10 cellular contexts compared by ENCODE assay signal in the genomic region with DNA sequence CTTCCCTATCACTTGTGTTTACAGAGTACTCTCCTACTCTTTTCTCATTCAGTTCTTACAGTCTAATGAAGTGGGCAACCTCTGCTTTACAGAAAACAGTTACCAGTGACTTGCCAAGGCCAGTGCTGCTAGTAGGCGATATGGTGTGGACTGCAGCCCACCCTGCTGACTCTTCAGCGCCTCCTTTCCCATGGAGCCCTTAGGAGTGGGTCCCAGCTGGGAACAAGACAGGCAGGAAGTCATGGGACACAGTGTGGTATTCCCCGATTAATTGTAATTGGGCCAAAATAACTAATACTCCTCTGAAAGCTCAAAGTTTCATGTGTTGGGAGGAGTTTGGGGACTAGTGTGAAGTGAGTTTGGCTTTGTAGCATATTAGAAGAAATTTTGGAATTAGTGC.
A peak's percentile ranks its signal among the peaks of the same experiment; 100 is the strongest.
DNase-seq lines count a peak whose midpoint lies in the region; ATAC-seq, FAIRE-seq and TF ChIP-seq lines count a peak whose summit lies in the region.
"Had no signal": no experiment of that assay in that cellular context is flagged by ENCODE, and none has a peak within 500 bp of the region (broad histone marks: within the 10 kb centered on the region; RNA-seq: fewer than 3 reads in every experiment).

No MANE protein-coding gene starts in this region.

- peak overlapping the region; percentile 69 for H4K91ac ChIP-seq in IMR-90 (ENCODE audit: insufficient read depth, low read depth, low read length)

- H3K27me3 ChIP-seq in IMR-90 (ENCODE audit: control insufficient read depth, insufficient read depth, low read length), result no peaks in the 10 kb centered on the region
- H3K27me3 ChIP-seq in astrocyte (ENCODE audit: insufficient read depth, low read length), result no peaks in the 10 kb centered on the region

- H3K4ac ChIP-seq in IMR-90 (ENCODE audit: low read depth, low read length), result peak overlapping the region; percentile 62; the same call in 1 of the 2 replicates

- peaks cover 100% of the 10 kb centered on the region for H3K79me2 ChIP-seq in astrocyte (ENCODE audit: insufficient read depth, low read length)

- POLR2A ChIA-PET in IMR-90 (lab: Charles Lee; ENCODE audit: unreplicated experiment), result no interaction called here

- peak overlapping the region in 1 of 2 experiments; percentile 8; a peak in 1 of 4 replicates for H4K8ac ChIP-seq in IMR-90 (ENCODE audit: low read depth in 2 of 2, low read length in 2 of 2)

- H3K23ac ChIP-seq in IMR-90 (ENCODE audit: low read depth, low read length), result peak overlapping the region; percentile 51

- no TSS peak for BruUV-seq in IMR-90 (replicated peaks; lab: Mats Ljungman, UMichigan)

- H3K27ac Mint-ChIP-seq in astrocyte (ENCODE audit: unreplicated experiment), result no peak overlapping the region
- H3K27ac Mint-ChIP-seq in stimulated activated naive B cell treated with anti-CD40 and anti-IgM and Interleukin-4, amounts not matched to agents 10 μg/mL and 1 μg/mL and 100 μg/mL, for 72 hours, result no peak overlapping the region
- H3K27ac Mint-ChIP-seq in activated CD8-positive, alpha-beta memory T cell treated with anti-CD3 and anti-CD28 coated beads, Interleukin-2, amount 10 ng/mL, durations not matched to agents 7 days and 5 days, result no peak overlapping the region

- no peaks in the 10 kb centered on the region for H3K27me3 Mint-ChIP-seq in astrocyte (ENCODE audit: low read depth, unreplicated experiment)
- H3K27me3 Mint-ChIP-seq in stimulated activated naive B cell treated with anti-CD40 and anti-IgM and Interleukin-4, amounts not matched to agents 10 μg/mL and 1 μg/mL and 100 μg/mL, for 72 hours, result no peaks in the 10 kb centered on the region
- H3K27me3 Mint-ChIP-seq in activated CD8-positive, alpha-beta memory T cell treated with anti-CD3 and anti-CD28 coated beads, Interleukin-2, amount 10 ng/mL, durations not matched to agents 7 days and 5 days, result no peaks in the 10 kb centered on the region

- no peak for FAIRE-seq in astrocyte (lab: Jason Lieb, UNC)

- H2AK5ac ChIP-seq in IMR-90 (ENCODE audit: low read depth, low read length), result peak overlapping the region; percentile 69

- no peak overlapping the region for H2AK9ac ChIP-seq in IMR-90 (replicated peaks; ENCODE audit: low read depth, low read length, poor library complexity)

- TF ChIP-seq CTCF in IMR-90 (conservative IDR thresholded peaks at IDR 0.05; ENCODE audit: low read depth, low read length) (no peak), astrocyte (IDR thresholded peaks at IDR 0.05; ENCODE audit: insufficient read depth, low read depth, low read length) (no peak)

- peak overlapping the region; percentile 43 for H4K5ac ChIP-seq in IMR-90 (ENCODE audit: low read depth, low read length)

- H2AFZ ChIP-seq in IMR-90 (replicated peaks; ENCODE audit: low read length, poor library complexity), result no peak overlapping the region
- H2AFZ ChIP-seq in astrocyte (ENCODE audit: low read depth, low read length), result no peak overlapping the region

- H3K9ac ChIP-seq in IMR-90 (ENCODE audit: low read depth, low read length) (no peak overlapping the region), astrocyte (ENCODE audit: low read length) (no peak overlapping the region)

- no peaks in the 10 kb centered on the region for H3K9me3 Mint-ChIP-seq in astrocyte (ENCODE audit: unreplicated experiment)
- peaks cover 1 to 4% of the 10 kb centered on the region in 2 donors for H3K9me3 Mint-ChIP-seq in stimulated activated naive B cell treated with anti-CD40 and anti-IgM and Interleukin-4, amounts not matched to agents 10 μg/mL and 1 μg/mL and 100 μg/mL, for 72 hours
- no peaks in the 10 kb centered on the region for H3K9me3 Mint-ChIP-seq in activated CD8-positive, alpha-beta memory T cell treated with anti-CD3 and anti-CD28 coated beads, Interleukin-2, amount 10 ng/mL, durations not matched to agents 7 days and 5 days (ENCODE audit: low read depth)

- H3K9me1 ChIP-seq in IMR-90 (ENCODE audit: insufficient read depth, low read length), result peaks cover 58% of the 10 kb centered on the region

- TF ChIP-seq POLR2A in IMR-90 (IDR thresholded peaks at IDR 0.05; ENCODE audit: low read depth, low read length), result no peak

- peaks cover 83% of the 10 kb centered on the region; the same call in 1 of the 2 replicates for H4K20me1 ChIP-seq in IMR-90 (ENCODE audit: insufficient read depth, low read length)
- H4K20me1 ChIP-seq in astrocyte (ENCODE audit: insufficient read depth, low read length), result peaks cover 91% of the 10 kb centered on the region

- in situ Hi-C loops in IMR-90 (cut with MboI; ENCODE audit: low sequenced_read_pairs), result no loop called here

- H3K14ac ChIP-seq in IMR-90 (replicated peaks; ENCODE audit: low read depth, low read length), result peak overlapping the region; percentile 39; the same call in 1 of the 2 replicates

- no peak; the same call in 1 of the 2 replicates for ATAC-seq in IMR-90 (ENCODE audit: low read depth)
- ATAC-seq in stimulated activated naive B cell treated with anti-CD40 and anti-IgM and Interleukin-4, amounts not matched to agents 10 μg/mL and 1 μg/mL and 100 μg/mL, for 72 hours (replicated peaks), result peak; percentile 28 to 45
- ATAC-seq in GM21423 (IDR thresholded peaks at IDR 0.05; ENCODE audit: unreplicated experiment), result no peak
- no peak for ATAC-seq in activated CD8-positive, alpha-beta memory T cell treated with anti-CD3 and anti-CD28 coated beads, Interleukin-2, amount 10 ng/mL, durations not matched to agents 7 days and 5 days

- peak overlapping the region; percentile 59; the same call in 1 of the 2 replicates for H2BK120ac ChIP-seq in IMR-90 (ENCODE audit: low read depth, low read length)

- H3K4me2 ChIP-seq in IMR-90 (ENCODE audit: low read depth, low read length) (peak overlapping the region; percentile 43; the same call in 1 of the 2 replicates), astrocyte (ENCODE audit: low read length) (no peak overlapping the region)

- H3K27ac ChIP-seq in IMR-90 (ENCODE audit: insufficient read depth, low read length) (peak overlapping the region; percentile 39; the same call in 1 of the 2 replicates), astrocyte (ENCODE audit: low read depth, low read length) (peak overlapping the region; percentile 23)

- dilution Hi-C loops in IMR-90 (cut with HindIII; ENCODE audit: low sequenced_read_pairs, unreplicated experiment), result no loop called here

- CTCF ChIA-PET in IMR-90 (lab: Yijun Ruan, JAX), result no interaction called here
- CTCF ChIA-PET in activated CD8-positive, alpha-beta memory T cell treated with anti-CD3 and anti-CD28 coated beads, Interleukin-2, amount 10 ng/mL, durations not matched to agents 7 days and 5 days (lab: Charles Lee), result interaction anchor here (1.0 to 2.3 kb wide), 4 partner anchors 14 to 81 kb away, joined by 3 to 8 read pairs (median 4); no protein-coding TSS in a partner anchor

- WGBS in IMR-90 (ENCODE audit: extremely low coverage in 2 of 2, insufficient read length in 1 of 2), 2 experiments, result no CpG with 5 or more reads among the region's 3 CpGs

- H3K9me3 ChIP-seq in IMR-90 (ENCODE audit: control insufficient read depth, insufficient read depth, low read length) (no peaks in the 10 kb centered on the region), astrocyte (ENCODE audit: insufficient read depth, low read depth, low read length) (no peaks in the 10 kb centered on the region)

- H3K36me3 Mint-ChIP-seq in astrocyte (ENCODE audit: low read depth, unreplicated experiment), result peaks cover 22% of the 10 kb centered on the region
- H3K36me3 Mint-ChIP-seq in stimulated activated naive B cell treated with anti-CD40 and anti-IgM and Interleukin-4, amounts not matched to agents 10 μg/mL and 1 μg/mL and 100 μg/mL, for 72 hours, result peaks cover 36 to 39% of the 10 kb centered on the region in 2 donors
- peaks cover 28% of the 10 kb centered on the region for H3K36me3 Mint-ChIP-seq in activated CD8-positive, alpha-beta memory T cell treated with anti-CD3 and anti-CD28 coated beads, Interleukin-2, amount 10 ng/mL, durations not matched to agents 7 days and 5 days

- intact Hi-C loops in IMR-90 (cut with micrococcal nuclease), result loop anchor here (2.0 kb wide), 1 partner anchor 15 kb away; no protein-coding TSS in a partner anchor

- H3K4me3 ChIP-seq in IMR-90 (ENCODE audit: insufficient read depth, low read depth, low read length) (no peak overlapping the region), astrocyte (ENCODE audit: insufficient read depth, low read depth, low read length) (no peak overlapping the region)

- H3K36me3 ChIP-seq in IMR-90 (ENCODE audit: control insufficient read depth, insufficient read depth, low read length), result peaks cover 15% of the 10 kb centered on the region
- peaks cover 11% of the 10 kb centered on the region for H3K36me3 ChIP-seq in astrocyte (ENCODE audit: insufficient read depth, low read length)

- H2BK20ac ChIP-seq in IMR-90 (ENCODE audit: low read depth, low read length), result peak overlapping the region; percentile 23; the same call in 1 of the 2 replicates

- H3K56ac ChIP-seq in IMR-90 (ENCODE audit: extremely low read depth, insufficient read depth, low read length), result no peak overlapping the region

- peak overlapping the region; percentile 48 for H3K18ac ChIP-seq in IMR-90 (ENCODE audit: low read depth, low read length)

- H3K4me1 ChIP-seq in IMR-90 (ENCODE audit: control insufficient read depth, insufficient read depth, low read length), result peaks cover 27% of the 10 kb centered on the region
- H3K4me1 ChIP-seq in astrocyte (ENCODE audit: insufficient read depth, low read length), result peaks cover 70% of the 10 kb centered on the region

- peaks cover 71 to 94% of the 10 kb centered on the region in 2 experiments for H3K79me1 ChIP-seq in IMR-90 (ENCODE audit: low read depth in 1 of 2, low read length in 2 of 2)

- H2BK5ac ChIP-seq in IMR-90 (ENCODE audit: low read depth, low read length, poor library complexity, severe bottlenecking), result peak overlapping the region; percentile 22

- peaks cover 49% of the 10 kb centered on the region for H3K4me1 Mint-ChIP-seq in astrocyte (ENCODE audit: low read depth, unreplicated experiment)
- H3K4me1 Mint-ChIP-seq in stimulated activated naive B cell treated with anti-CD40 and anti-IgM and Interleukin-4, amounts not matched to agents 10 μg/mL and 1 μg/mL and 100 μg/mL, for 72 hours, result peaks cover 54 to 84% of the 10 kb centered on the region in 2 donors
- H3K4me1 Mint-ChIP-seq in activated CD8-positive, alpha-beta memory T cell treated with anti-CD3 and anti-CD28 coated beads, Interleukin-2, amount 10 ng/mL, durations not matched to agents 7 days and 5 days, result peaks cover 69% of the 10 kb centered on the region

- TF ChIP-seq RAD21 in IMR-90 (IDR thresholded peaks at IDR 0.05; ENCODE audit: low read length), result no peak

- DNase-seq in IMR-90, result peak; percentile 22
- no peak for DNase-seq in astrocyte (ENCODE audit: low read depth)
- peak; percentile 39 for DNase-seq in islet precursor cell
- no peak for DNase-seq in stimulated activated naive B cell treated with anti-CD40 and anti-IgM and Interleukin-4, amounts not matched to agents 10 μg/mL and 1 μg/mL and 100 μg/mL, for 72 hours
- no peak for DNase-seq in NCI-H1417 (lab: John Stamatoyannopoulos, UW)
- DNase-seq in NCI-H526 treated with DMSO at 0.1 percent for 48 hours (lab: John Stamatoyannopoulos, UW), result no peak
- DNase-seq in activated CD8-positive, alpha-beta memory T cell treated with anti-CD3 and anti-CD28 coated beads, Interleukin-2, amount 10 ng/mL, durations not matched to agents 7 days and 5 days, result no peak
- DNase-seq: Karpas-422, NCI-H774 had no signal

- no peak overlapping the region for H2BK15ac ChIP-seq in IMR-90 (ENCODE audit: low read depth, low read length)

- no peak overlapping the region for H3K4me3 Mint-ChIP-seq in astrocyte (ENCODE audit: unreplicated experiment)
- no peak overlapping the region for H3K4me3 Mint-ChIP-seq in stimulated activated naive B cell treated with anti-CD40 and anti-IgM and Interleukin-4, amounts not matched to agents 10 μg/mL and 1 μg/mL and 100 μg/mL, for 72 hours
- H3K4me3 Mint-ChIP-seq in activated CD8-positive, alpha-beta memory T cell treated with anti-CD3 and anti-CD28 coated beads, Interleukin-2, amount 10 ng/mL, durations not matched to agents 7 days and 5 days, result no peak overlapping the region

Comparison
In these comparisons a context has a peak if more than half of its experiments do, and no peak if none do; other contexts are left out.
1. ATAC-seq: peak in stimulated activated naive B cell treated with anti-CD40 and anti-IgM and Interleukin-4, amounts not matched to agents 10 μg/mL and 1 μg/mL and 100 μg/mL, for 72 hours (2 of 2); none in IMR-90 (single experiment), GM21423 (single experiment) and activated CD8-positive, alpha-beta memory T cell treated with anti-CD3 and anti-CD28 coated beads, Interleukin-2, amount 10 ng/mL, durations not matched to agents 7 days and 5 days (single experiment).
2. DNase-seq: peak in IMR-90 (single experiment) and islet precursor cell (single experiment); none in astrocyte (single experiment), stimulated activated naive B cell treated with anti-CD40 and anti-IgM and Interleukin-4, amounts not matched to agents 10 μg/mL and 1 μg/mL and 100 μg/mL, for 72 hours (single experiment), NCI-H1417 (0 of 3), NCI-H526 treated with DMSO at 0.1 percent for 48 hours (single experiment) and activated CD8-positive, alpha-beta memory T cell treated with anti-CD3 and anti-CD28 coated beads, Interleukin-2, amount 10 ng/mL, durations not matched to agents 7 days and 5 days (single experiment).